18 cellular contexts compared by ENCODE assay signal in genomic region chr11:44275961-44276550, GRCh38. TPM values are rescaled to one million over a fixed set of nuclear protein-coding genes. Genes with fewer than 3 reads are reported as not detected.
DNase-seq lines count a peak whose midpoint lies in the region; ATAC-seq and TF ChIP-seq lines count a peak whose summit lies in the region.
"Had no signal": no experiment of that assay in that cellular context is flagged by ENCODE, and none has a peak within 500 bp of the region (broad histone marks: within the 10 kb centered on the region; RNA-seq: fewer than 3 reads in every experiment).

No MANE protein-coding gene starts in this region.

- 91% methylated on average over 7 of the region's 7 CpGs for WGBS in suprapubic skin

- peaks cover 6% of the 10 kb centered on the region for H3K27me3 ChIP-seq in suprapubic skin

- H3K4me3 ChIP-seq in coronary artery (no peak overlapping the region), suprapubic skin (no peak overlapping the region)
- H3K4me3 ChIP-seq: A549 had no signal

- H3K36me3 ChIP-seq in suprapubic skin: no peaks in the 10 kb centered on the region

- DNase-seq in activated effector memory CD4-positive, alpha-beta T cell treated with anti-CD3 and anti-CD28 coated beads, Interleukin-2, amount 50 U/mL, for 16 hours: peak; percentile 56
- DNase-seq in activated effector memory CD4-positive, alpha-beta T cell treated with Interleukin-2 at 50 U/mL for 16 hours: no peak
- DNase-seq in coronary artery (ENCODE audit: low spot score) (peak; percentile 22), posterior vena cava (ENCODE audit: low spot score) (peak; percentile 71), suprapubic skin (ENCODE audit: low spot score in 2 of 2) (peak; percentile 49 to 71), posterior cingulate gyrus (no peak)
- no peak for DNase-seq in activated naive CD4-positive, alpha-beta T cell (lab: John Stamatoyannopoulos, UW)
- DNase-seq: AML-193; CD4-positive, alpha-beta memory T cell; DMS153; DMS79; GDM1; HCEC 1CT; IMR-90 had no signal

- intact Hi-C loops in posterior vena cava (cut with DNase I) (no loop called here), posterior cingulate gyrus (cut with DNase I) (no loop called here)

- no peak for TF ChIP-seq POLR2A in suprapubic skin (IDR thresholded peaks at IDR 0.05)

- TF ChIP-seq CTCF in coronary artery (IDR thresholded peaks at IDR 0.05): no peak
- TF ChIP-seq CTCF in suprapubic skin (IDR thresholded peaks at IDR 0.05): no peak

- H3K9me3 ChIP-seq in suprapubic skin: no peaks in the 10 kb centered on the region
- H3K9me3 ChIP-seq: A549 had no signal

- no peaks in the 10 kb centered on the region for H3K4me1 ChIP-seq in suprapubic skin
- H3K4me1 ChIP-seq: A549 had no signal

- ATAC-seq in GM21515 (IDR thresholded peaks at IDR 0.05; ENCODE audit: unreplicated experiment): no peak
- ATAC-seq: A549 had no signal

- no peak for TF ChIP-seq EP300 in suprapubic skin (IDR thresholded peaks at IDR 0.05)

- H3K27ac ChIP-seq in coronary artery (no peak overlapping the region), suprapubic skin (no peak overlapping the region)
- H3K27ac ChIP-seq: 22Rv1, A549, C4-2B had no signal

RNA-seq across cellular contexts. Expression of gene ALX4, which starts 33.9 kb away (rescaled TPM):
- total RNA-seq in posterior vena cava (not detected), suprapubic skin (1 to 10 TPM in 1 of 4 donors, under 1 TPM in 2, not detected in 1; 0.21 to 1.1 (median 0.34) TPM)
- total RNA-seq: CD4-positive, alpha-beta memory T cell; IMR-90 had no signal

Comparison
In these comparisons a context has a peak if more than half of its experiments do, and no peak if none do; other contexts are left out.
1. DNase-seq: peak in activated effector memory CD4-positive, alpha-beta T cell treated with anti-CD3 and anti-CD28 coated beads, Interleukin-2, amount 50 U/mL, for 16 hours (single experiment), coronary artery (single experiment), posterior vena cava (single experiment) and suprapubic skin (2 of 2); none in activated effector memory CD4-positive, alpha-beta T cell treated with Interleukin-2 at 50 U/mL for 16 hours (single experiment), activated naive CD4-positive, alpha-beta T cell (0 of 4) and posterior cingulate gyrus (0 of 10).